In the genomic region with DNA sequence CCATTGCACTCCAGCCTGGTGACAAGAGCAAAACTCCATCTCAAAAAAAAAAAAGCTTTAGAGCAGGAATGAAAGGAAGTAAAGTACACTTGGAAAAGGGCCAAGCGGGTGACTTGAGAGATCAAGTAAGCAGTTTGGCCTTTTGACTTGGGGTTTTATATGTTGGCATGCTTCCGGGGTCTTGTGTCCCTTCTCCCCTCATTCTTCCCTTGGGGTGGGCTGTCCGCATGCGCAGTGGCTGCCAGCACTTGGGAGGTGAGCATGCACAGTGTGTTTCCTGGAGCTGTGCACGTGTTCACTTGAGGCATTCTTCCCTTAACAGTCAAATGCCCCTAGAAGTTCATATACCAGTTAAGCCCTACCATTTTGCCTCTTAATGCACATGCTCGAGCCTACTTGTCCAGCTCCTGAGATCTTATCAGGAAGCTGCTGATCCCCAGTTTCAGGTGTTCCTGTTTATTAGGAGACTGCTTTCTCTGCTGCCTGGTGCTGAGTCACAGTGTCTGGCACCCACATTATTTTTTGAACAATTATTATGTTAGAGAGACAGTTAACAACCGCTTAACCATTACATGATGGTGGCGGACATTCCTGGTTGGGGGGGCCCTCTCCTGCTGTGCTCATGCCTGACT, we compare ENCODE assay signal across 8 cellular contexts. TPM values are rescaled to one million over a fixed set of nuclear protein-coding genes. Genes with fewer than 3 reads are reported as not detected.
DNase-seq lines count a peak whose midpoint lies in the region; ATAC-seq and FAIRE-seq lines count a peak whose summit lies in the region.

No MANE protein-coding gene starts in this region.

- H2BK12ac ChIP-seq in mesenchymal stem cell (ENCODE audit: low read length in 2 of 2), result no peak overlapping the region

- no peaks in the 10 kb centered on the region for H3K27me3 ChIP-seq in BLaER1 treated with 17β-estradiol and CSF1 and Interleukin-3, amounts not matched to agents 10 nM and 100 nM
- no peaks in the 10 kb centered on the region for H3K27me3 ChIP-seq in mesenchymal stem cell (ENCODE audit: control insufficient read depth in 1 of 2, insufficient read depth in 1 of 2, low read length in 2 of 2)

- H3K9ac ChIP-seq in BLaER1 treated with 17β-estradiol and CSF1 and Interleukin-3, amounts not matched to agents 10 nM and 100 nM, result no peak overlapping the region; a peak in 1 of 22 replicates
- H3K9ac ChIP-seq in mesenchymal stem cell (ENCODE audit: low read length), result no peak overlapping the region

- no peak overlapping the region for H4K91ac ChIP-seq in mesenchymal stem cell (ENCODE audit: low read length)

- H3K4me2 ChIP-seq in BLaER1 treated with 17β-estradiol and CSF1 and Interleukin-3, amounts not matched to agents 10 nM and 100 nM, result peak overlapping the region; percentile 28 to 86 (median 53); a peak in 21 of 22 replicates
- H3K4me2 ChIP-seq in mesenchymal stem cell (ENCODE audit: low read length, poor library complexity, severe bottlenecking), result no peak overlapping the region

- no peaks in the 10 kb centered on the region for H3K27me3 Mint-ChIP-seq in activated naive CD8-positive, alpha-beta T cell

- WGBS in mesenchymal stem cell, result 85% methylated on average over 7 of the region's 8 CpGs

- H2AFZ ChIP-seq in mesenchymal stem cell (ENCODE audit: low read depth, low read length), result no peak overlapping the region

- H3K4me3 Mint-ChIP-seq in activated naive CD8-positive, alpha-beta T cell, result peak overlapping the region; percentile 54

- no peak overlapping the region for H3K18ac ChIP-seq in mesenchymal stem cell (ENCODE audit: low read depth in 1 of 2, low read length in 2 of 2)

- no peaks in the 10 kb centered on the region for H4K20me1 ChIP-seq in BLaER1 treated with 17β-estradiol and CSF1 and Interleukin-3, amounts not matched to agents 10 nM and 100 nM

- H3K23ac ChIP-seq in mesenchymal stem cell (ENCODE audit: low read length in 2 of 2), result no peak overlapping the region

- no peak overlapping the region for H2BK5ac ChIP-seq in mesenchymal stem cell (ENCODE audit: low read depth, low read length, poor library complexity, severe bottlenecking)

- no peaks in the 10 kb centered on the region for H3K36me3 Mint-ChIP-seq in activated naive CD8-positive, alpha-beta T cell

- H3K14ac ChIP-seq in mesenchymal stem cell (ENCODE audit: low read length in 2 of 2), result no peak overlapping the region

- H3K36me3 ChIP-seq in BLaER1 treated with 17β-estradiol and CSF1 and Interleukin-3, amounts not matched to agents 10 nM and 100 nM, result no peaks in the 10 kb centered on the region
- H3K36me3 ChIP-seq in mesenchymal stem cell (ENCODE audit: control insufficient read depth in 1 of 2, insufficient read depth in 2 of 2, low read depth in 1 of 2, low read length in 2 of 2), result no peaks in the 10 kb centered on the region

- H3K27ac ChIP-seq in BLaER1 treated with 17β-estradiol and CSF1 and Interleukin-3, amounts not matched to agents 10 nM and 100 nM, result peak overlapping the region in 3 of 11 experiments; percentile 22 to 37 (median 23); a peak in 3 of 22 replicates
- peak overlapping the region; percentile 74 for H3K27ac ChIP-seq in mesenchymal stem cell (ENCODE audit: low read length, poor library complexity, severe bottlenecking)

- in situ Hi-C loops in KBM-7 (cut with MboI; ENCODE audit: low pct_unique_long_range_greater_than_20kb, low sequenced_read_pairs), result no loop called here

- no peak overlapping the region for H2AK5ac ChIP-seq in mesenchymal stem cell (ENCODE audit: low read length, severe bottlenecking)

- no peak overlapping the region for H3K4ac ChIP-seq in mesenchymal stem cell (ENCODE audit: low read depth in 1 of 2, low read length in 2 of 2)

- no peak overlapping the region for H4K8ac ChIP-seq in mesenchymal stem cell (ENCODE audit: low read length)

- FAIRE-seq in GM19239 (lab: Jason Lieb, UNC), result no peak

- H3K9me3 Mint-ChIP-seq in activated naive CD8-positive, alpha-beta T cell (ENCODE audit: low read depth), result no peaks in the 10 kb centered on the region

- H3K4me1 Mint-ChIP-seq in activated naive CD8-positive, alpha-beta T cell (ENCODE audit: low read depth), result peaks cover 32% of the 10 kb centered on the region

- DNase-seq in KBM-7 (peak; percentile 46), mesenchymal stem cell (no peak), COLO668 (lab: John Stamatoyannopoulos, UW; ENCODE audit: unreplicated experiment) (no peak), GM19239 (ENCODE audit: insufficient read length, low spot score) (no peak)
- DNase-seq in activated CD4-positive, CD25-positive, alpha-beta regulatory T cell (lab: John Stamatoyannopoulos, UW), result no peak

- H2BK15ac ChIP-seq in mesenchymal stem cell (ENCODE audit: low read depth, poor library complexity, severe bottlenecking), result no peak overlapping the region

- H3K79me1 ChIP-seq in mesenchymal stem cell (replicated peaks; ENCODE audit: low read length, poor library complexity, severe bottlenecking), result no peaks in the 10 kb centered on the region

- no peaks in the 10 kb centered on the region for H3K9me3 ChIP-seq in BLaER1 treated with 17β-estradiol and CSF1 and Interleukin-3, amounts not matched to agents 10 nM and 100 nM (replicated peaks in 1 of 11)
- H3K9me3 ChIP-seq in mesenchymal stem cell (ENCODE audit: control insufficient read depth, low read length), result no peaks in the 10 kb centered on the region

- H3K4me1 ChIP-seq in BLaER1 treated with 17β-estradiol and CSF1 and Interleukin-3, amounts not matched to agents 10 nM and 100 nM, result peaks cover 23 to 47% (median 36%) of the 10 kb centered on the region in 10 experiments
- peaks cover 10% of the 10 kb centered on the region for H3K4me1 ChIP-seq in mesenchymal stem cell (ENCODE audit: control insufficient read depth, insufficient read depth, low read depth, low read length)

- no peak overlapping the region for H2BK120ac ChIP-seq in mesenchymal stem cell (ENCODE audit: low read depth, low read length)

- no peak for ATAC-seq in GM18868 (IDR thresholded peaks at IDR 0.05; ENCODE audit: unreplicated experiment)

- peak overlapping the region; percentile 92 for H3K27ac Mint-ChIP-seq in activated naive CD8-positive, alpha-beta T cell

- no peak overlapping the region for H3K4me3 ChIP-seq in BLaER1 treated with 17β-estradiol and CSF1 and Interleukin-3, amounts not matched to agents 10 nM and 100 nM
- H3K4me3 ChIP-seq in mesenchymal stem cell (ENCODE audit: insufficient read depth in 1 of 2, low read depth in 1 of 2, low read length in 2 of 2), result no peak overlapping the region

RNA-seq across cellular contexts. Expression of a gene that starts 32.6 kb away (rescaled TPM):
- 55.8 TPM for polyA plus RNA-seq in mesenchymal stem cell (2013, experiment 1 of 2)
- polyA plus RNA-seq in mesenchymal stem cell (2013, experiment 2 of 2), result 53.6 TPM
